ENCODE assay signal across 1 cellular context in the genomic region with DNA sequence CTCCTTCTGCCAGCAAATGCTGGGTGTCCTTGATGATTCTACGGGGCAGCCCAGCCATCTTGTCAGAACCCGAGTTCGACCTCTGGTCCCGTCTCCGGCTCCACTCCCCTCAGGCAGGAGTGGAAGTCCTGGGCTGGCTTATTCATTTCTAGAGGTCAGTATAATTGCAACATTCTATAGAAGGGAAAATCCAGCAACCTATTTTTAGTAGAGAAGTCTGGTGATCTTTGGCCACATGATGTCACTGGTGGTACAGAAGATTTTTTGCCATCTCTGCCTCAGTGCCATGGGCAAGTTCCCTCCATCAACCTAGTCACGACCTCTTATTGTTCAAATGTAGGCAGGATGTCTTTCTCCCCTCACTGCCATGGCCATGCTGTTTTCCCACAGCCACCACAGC.
TF ChIP-seq lines count a peak whose summit lies in the region.

No MANE protein-coding gene starts in this region.

TF ChIP-seq in H1, 55 proteins besides CTCF, POLR2A, EP300 and RAD21:
- TF ChIP-seq CEBPB (IDR thresholded peaks at IDR 0.05; ENCODE audit: low read depth, low read length), result 0 out of 2 replicates have a peak, but pooled peaks have one; percentile 2
- TF ChIP-seq SIX5 (IDR thresholded peaks at IDR 0.05; ENCODE audit: low read depth, low read length), result no peak
